ENCODE assay signal across 1 cellular context in the genomic region with DNA sequence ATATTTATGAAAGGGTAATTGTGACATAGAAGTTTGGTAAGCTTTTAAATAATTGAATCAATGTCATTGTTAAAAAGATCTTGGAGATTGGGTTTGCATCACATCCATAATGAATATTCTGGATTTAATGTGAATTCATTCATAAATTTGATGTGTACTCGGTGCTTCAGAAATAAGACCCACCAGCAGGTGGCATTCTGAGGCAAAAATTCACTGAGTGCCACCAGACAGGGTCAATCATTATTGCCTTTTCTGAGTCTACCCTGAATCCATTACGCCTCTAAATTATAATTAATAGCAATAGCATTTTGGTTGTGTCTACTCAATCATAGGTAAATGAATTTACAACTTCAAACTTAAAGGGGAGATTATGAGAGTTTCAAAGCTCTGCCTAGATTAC.
TF ChIP-seq lines count a peak whose summit lies in the region.

No MANE protein-coding gene starts in this region.

TF ChIP-seq in HepG2, 621 proteins besides CTCF, POLR2A, EP300 and RAD21 (continued from another document):
- TF ChIP-seq, protein P1, sequence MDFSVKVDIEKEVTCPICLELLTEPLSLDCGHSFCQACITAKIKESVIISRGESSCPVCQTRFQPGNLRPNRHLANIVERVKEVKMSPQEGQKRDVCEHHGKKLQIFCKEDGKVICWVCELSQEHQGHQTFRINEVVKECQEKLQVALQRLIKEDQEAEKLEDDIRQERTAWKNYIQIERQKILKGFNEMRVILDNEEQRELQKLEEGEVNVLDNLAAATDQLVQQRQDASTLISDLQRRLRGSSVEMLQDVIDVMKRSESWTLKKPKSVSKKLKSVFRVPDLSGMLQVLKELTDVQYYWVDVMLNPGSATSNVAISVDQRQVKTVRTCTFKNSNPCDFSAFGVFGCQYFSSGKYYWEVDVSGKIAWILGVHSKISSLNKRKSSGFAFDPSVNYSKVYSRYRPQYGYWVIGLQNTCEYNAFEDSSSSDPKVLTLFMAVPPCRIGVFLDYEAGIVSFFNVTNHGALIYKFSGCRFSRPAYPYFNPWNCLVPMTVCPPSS (IDR thresholded peaks at IDR 0.05): no peak
- no peak for TF ChIP-seq ARNT (IDR thresholded peaks at IDR 0.05)
